In genomic region chr2:199911877-199912161, GRCh38 we compare ENCODE assay signal across 8 cellular contexts. TPM values are rescaled to one million over a fixed set of nuclear protein-coding genes. Genes with fewer than 3 reads are reported as not detected.
DNase-seq lines count a peak whose midpoint lies in the region; ATAC-seq and TF ChIP-seq lines count a peak whose summit lies in the region.

No MANE protein-coding gene starts in this region.

- ATAC-seq in naive B cell (ENCODE audit: low read depth in 2 of 2) (no peak), HG02588 (IDR thresholded peaks at IDR 0.05; ENCODE audit: unreplicated experiment) (no peak), GM18861 (IDR thresholded peaks at IDR 0.05; ENCODE audit: unreplicated experiment) (no peak), HG03442 (IDR thresholded peaks at IDR 0.05; ENCODE audit: unreplicated experiment) (no peak)

- DNase-seq in AG09309 (ENCODE audit: low read depth) (no peak), dorsolateral prefrontal cortex (no peak), naive B cell (no peak), dermis blood vessel endothelial cell (no peak)

- TF ChIP-seq CTCF in AG09309 (IDR thresholded peaks at IDR 0.05; ENCODE audit: control insufficient read depth, insufficient read depth, low read depth, low read length, missing control alignments): no peak
- TF ChIP-seq CTCF in dorsolateral prefrontal cortex (IDR thresholded peaks at IDR 0.05 in 54 of 56, conservative IDR thresholded peaks at IDR 0.05 in 2 of 56; ENCODE audit: low read depth in 1 of 56, partially characterized antibody in 56 of 56): no peak

- no peaks in the 10 kb centered on the region for H3K27me3 ChIP-seq in dorsolateral prefrontal cortex

- intact Hi-C loops in dorsolateral prefrontal cortex (cut with DNase I): no loop called here

- H3K9me3 ChIP-seq in KOPT-K1 (ENCODE audit: insufficient read depth, low read length, poor library complexity, severe bottlenecking): peaks cover 17% of the 10 kb centered on the region

- H3K9me3 Mint-ChIP-seq in naive B cell: peaks cover 0 to 4% (median 2%) of the 10 kb centered on the region in 7 donors

- no peaks in the 10 kb centered on the region for H3K27me3 Mint-ChIP-seq in naive B cell

- H3K4me3 Mint-ChIP-seq in naive B cell: peak overlapping the region; percentile 94 to 98 (median 96)

- H3K4me3 ChIP-seq in AG09309 (ENCODE audit: control insufficient read depth, low read depth, low read length) (peak overlapping the region; percentile 95), dorsolateral prefrontal cortex (peak overlapping the region; percentile 69 to 98 (median 90))

- peaks cover 34% of the 10 kb centered on the region for H3K36me3 ChIP-seq in KOPT-K1 (ENCODE audit: insufficient read depth, low read length)

- peaks cover 25 to 43% (median 32%) of the 10 kb centered on the region in 3 donors for H3K4me1 Mint-ChIP-seq in naive B cell

- peak overlapping the region; percentile 90 for H3K27ac ChIP-seq in KOPT-K1 (ENCODE audit: low read depth, low read length, poor library complexity, severe bottlenecking)
- H3K27ac ChIP-seq in dorsolateral prefrontal cortex: peak overlapping the region in 58 of 59 donors; percentile 83 to 98 (median 96)

- peak overlapping the region; percentile 94 to 98 (median 96) for H3K27ac Mint-ChIP-seq in naive B cell

- H3K36me3 Mint-ChIP-seq in naive B cell: peaks cover 0 to under 1% of the 10 kb centered on the region in 2 donors

RNA-seq across cellular contexts. Expression of gene C2orf69, which starts 0.7 kb away (rescaled TPM):
- 10 to 100 TPM; 14.0 to 30.4 (median 21.6) TPM for total RNA-seq in dorsolateral prefrontal cortex
- polyA plus RNA-seq in naive B cell (ENCODE audit: low read depth in 6 of 6): 10 to 100 TPM in 5 of 6 donors, 1 to 10 TPM in 1; 9.5 to 12.6 (median 10.9) TPM
- total RNA-seq in dermis blood vessel endothelial cell: 10.2 and 14.4 TPM in 2 replicates

RNA-seq across cellular contexts. Expression of gene TYW5, which starts 43.5 kb away (rescaled TPM):
- total RNA-seq in dorsolateral prefrontal cortex (10 to 100 TPM in 51 of 120 experiments, 1 to 10 TPM in 69; 6.1 to 14.7 (median 9.7) TPM), dermis blood vessel endothelial cell (7.4 and 7.7 TPM in 2 replicates)
- polyA plus RNA-seq in naive B cell (ENCODE audit: low read depth in 6 of 6): 10 to 100 TPM in 1 of 6 donors, 1 to 10 TPM in 5; 2.9 to 10.1 (median 5.1) TPM

RNA-seq across cellular contexts. Expression of gene MAIP1, which starts 43.6 kb away (rescaled TPM):
- total RNA-seq in dorsolateral prefrontal cortex (10 to 100 TPM; 11.3 to 32.2 (median 18.9) TPM), dermis blood vessel endothelial cell (25.4 and 30.1 TPM in 2 replicates)
- polyA plus RNA-seq in naive B cell (ENCODE audit: low read depth in 6 of 6): 10 to 100 TPM; 13.0 to 20.6 (median 19.9) TPM
